8 cellular contexts compared by ENCODE assay signal in genomic region chr1:114758251-114758832, GRCh38. TPM values are rescaled to one million over a fixed set of nuclear protein-coding genes. Genes with fewer than 3 reads are reported as not detected.
DNase-seq lines count a peak whose midpoint lies in the region; ATAC-seq and TF ChIP-seq lines count a peak whose summit lies in the region.

No MANE protein-coding gene starts in this region.

- POLR2A ChIA-PET in MCF 10A (lab: Yijun Ruan, JAX): interaction anchor here (1.2 to 5.2 kb wide), 5 partner anchors 12 to 829 kb away, joined by 4 to 43 read pairs (median 16); partner anchors contain the start of genes DENND2C, HIPK1, NRAS and SIKE1

- peaks cover 30% of the 10 kb centered on the region for H3K36me3 Mint-ChIP-seq in MCF 10A (ENCODE audit: insufficient read depth, unreplicated experiment)

- H3K9me3 ChIP-seq in mucosa of stomach (ENCODE audit: control insufficient read depth, low read length): no peaks in the 10 kb centered on the region

- no peaks in the 10 kb centered on the region for H3K9me3 Mint-ChIP-seq in MCF 10A (ENCODE audit: unreplicated experiment)

- peak overlapping the region; percentile 97 for H3K4me3 Mint-ChIP-seq in MCF 10A (ENCODE audit: unreplicated experiment)

- H3K4me1 Mint-ChIP-seq in MCF 10A (ENCODE audit: insufficient read depth, unreplicated experiment): peaks cover 28% of the 10 kb centered on the region

- H3K9ac ChIP-seq in mucosa of stomach (ENCODE audit: low read length): peak overlapping the region; percentile 100

- H3K4me3 ChIP-seq in mucosa of stomach (ENCODE audit: low read length): peak overlapping the region; percentile 100

- ATAC-seq in HG02938 (IDR thresholded peaks at IDR 0.05; ENCODE audit: unreplicated experiment): no peak
- no peak for ATAC-seq in GM18873 (IDR thresholded peaks at IDR 0.05; ENCODE audit: low FRiP score, unreplicated experiment)

- H3K27me3 Mint-ChIP-seq in MCF 10A (ENCODE audit: insufficient read depth, unreplicated experiment): no peaks in the 10 kb centered on the region

- peaks cover 24% of the 10 kb centered on the region for H3K4me1 ChIP-seq in mucosa of stomach (ENCODE audit: control insufficient read depth, insufficient read depth, low read length)

- BruUV-seq in MCF 10A (replicated peaks; lab: Mats Ljungman, UMichigan): no TSS peak

- CTCF ChIA-PET in MCF 10A (lab: Yijun Ruan, JAX): interaction anchor here (0.6 to 0.9 kb wide), 2 partner anchors 13 to 219 kb away, joined by 4 to 8 read pairs; no protein-coding TSS in a partner anchor

- peak overlapping the region; percentile 100 for H3K27ac Mint-ChIP-seq in MCF 10A (ENCODE audit: low read depth, unreplicated experiment)

- intact Hi-C loops in MCF 10A (cut with micrococcal nuclease): no loop called here

- H3K27me3 ChIP-seq in mucosa of stomach (ENCODE audit: control insufficient read depth, insufficient read depth, low read length): no peaks in the 10 kb centered on the region

- TF ChIP-seq CTCF in LNCAP (IDR thresholded peaks at IDR 0.05): 0 out of 2 replicates have a peak, but pooled peaks have one; percentile 7
- TF ChIP-seq CTCF in MCF 10A (IDR thresholded peaks at IDR 0.05; ENCODE audit: unreplicated experiment): no peak

- no peaks in the 10 kb centered on the region for H3K36me3 ChIP-seq in mucosa of stomach (ENCODE audit: control insufficient read depth, insufficient read depth, low read length)

- DNase-seq in DMS53 treated with DMSO at 0.1 percent for 48 hours (lab: John Stamatoyannopoulos, UW; ENCODE audit: unreplicated experiment) (peak; percentile 29), MCF 10A (ENCODE audit: unreplicated experiment) (peak; percentile 22), NCI-H1417 (lab: John Stamatoyannopoulos, UW) (no peak), NCI-H2196 (lab: John Stamatoyannopoulos, UW; ENCODE audit: unreplicated experiment) (no peak)

RNA-seq across cellular contexts. Expression of gene CSDE1, which starts 0.6 kb away (rescaled TPM):
- total RNA-seq in MCF 10A (2022): 535 and 580 TPM in 2 replicates

RNA-seq across cellular contexts. Expression of gene SIKE1, which starts 22.1 kb away (rescaled TPM):
- 66.2 and 74.1 TPM in 2 replicates for total RNA-seq in MCF 10A (2022)

RNA-seq across cellular contexts. Expression of gene NRAS, which starts 41.8 kb away (rescaled TPM):
- total RNA-seq in MCF 10A (2022): 38.9 and 41.4 TPM in 2 replicates

Comparison
In these comparisons a context has a peak if more than half of its experiments do, and no peak if none do; other contexts are left out.
1. DNase-seq: peak in DMS53 treated with DMSO at 0.1 percent for 48 hours (single experiment) and MCF 10A (single experiment); none in NCI-H1417 (0 of 3) and NCI-H2196 (single experiment).